ENCODE assay signal across 1 cellular context in genomic region chr1:25031966-25032667, GRCh38.
TF ChIP-seq lines count a peak whose summit lies in the region.

No MANE protein-coding gene starts in this region.

TF ChIP-seq in GM12878, 131 proteins besides CTCF, POLR2A, EP300 and RAD21 (continued from another document and continues in another):
- TF ChIP-seq ATF7 (IDR thresholded peaks at IDR 0.05; ENCODE audit: low read depth) (peak; percentile 96), BACH1 (IDR thresholded peaks at IDR 0.05; ENCODE audit: borderline replicate concordance) (no peak), BHLHE40 (IDR thresholded peaks at IDR 0.05; ENCODE audit: borderline replicate concordance in 1 of 2, low read depth in 2 of 2, low read length in 1 of 2) (peak; percentile 89 to 91), SREBF2 (IDR thresholded peaks at IDR 0.05; ENCODE audit: low read length) (no peak), IRF5 (IDR thresholded peaks at IDR 0.05; ENCODE audit: borderline replicate concordance) (no peak), CREM (IDR thresholded peaks at IDR 0.05; ENCODE audit: low read depth) (peak; percentile 43), SIX5 (IDR thresholded peaks at IDR 0.05; ENCODE audit: low read depth, low read length, severe bottlenecking) (no peak), STAT1 (conservative IDR thresholded peaks at IDR 0.05) (no peak), SMARCA5 (IDR thresholded peaks at IDR 0.05) (peak; percentile 40), USF1 (IDR thresholded peaks at IDR 0.05; ENCODE audit: borderline replicate concordance, extremely low read length, insufficient read depth, low read depth, low read length) (no peak), MXI1 (IDR thresholded peaks at IDR 0.05; ENCODE audit: low read depth, low read length) (peak; percentile 20; the same call in 1 of the 2 replicates), POU2F2 (IDR thresholded peaks at IDR 0.05; ENCODE audit: borderline replicate concordance, low read depth, low read length) (peak; percentile 91; the same call in 1 of the 3 replicates), FOXK2 (IDR thresholded peaks at IDR 0.05) (no peak), E2F4 (IDR thresholded peaks at IDR 0.05; ENCODE audit: low read depth, low read length) (no peak), SMAD5 (IDR thresholded peaks at IDR 0.05; ENCODE audit: low read depth) (no peak; the same call in 1 of the 2 replicates), CHD4 (IDR thresholded peaks at IDR 0.05) (no peak), TARDBP (IDR thresholded peaks at IDR 0.05; ENCODE audit: borderline replicate concordance) (0 out of 2 replicates have a peak, but pooled peaks have one; percentile 44), HCFC1 (IDR thresholded peaks at IDR 0.05; ENCODE audit: low read length) (no peak), USF2 (IDR thresholded peaks at IDR 0.05; ENCODE audit: borderline replicate concordance, low read depth, low read length) (no peak; the same call in 1 of the 2 replicates), KLF5 (IDR thresholded peaks at IDR 0.05; ENCODE audit: partially characterized antibody) (peak; percentile 22), SIN3A (IDR thresholded peaks at IDR 0.05; ENCODE audit: low read depth, low read length) (no peak), EGR1 (IDR thresholded peaks at IDR 0.05; ENCODE audit: borderline replicate concordance in 1 of 2, low read depth in 2 of 2, low read length in 2 of 2) (0 out of 3 replicates have a peak, but pooled peaks of 1 of the 2 experiments have one; percentile 8), MYC (IDR thresholded peaks at IDR 0.05; ENCODE audit: insufficient read depth, insufficient read length, insufficient replicate concordance, low read length, severe bottlenecking) (no peak), NFYA (IDR thresholded peaks at IDR 0.05; ENCODE audit: borderline replicate concordance, low read depth, low read length) (no peak), IKZF2 (IDR thresholded peaks at IDR 0.05) (peak; percentile 90 to 91), BCL11A (IDR thresholded peaks at IDR 0.05; ENCODE audit: low read depth, low read length) (no peak), ZNF217 (IDR thresholded peaks at IDR 0.05) (no peak), BMI1 (IDR thresholded peaks at IDR 0.05; ENCODE audit: borderline replicate concordance) (no peak), SPI1 (IDR thresholded peaks at IDR 0.05; ENCODE audit: borderline replicate concordance, insufficient read depth, low read depth, low read length) (peak; percentile 5; the same call in 1 of the 2 replicates), YBX1 (IDR thresholded peaks at IDR 0.05) (no peak), LARP7 (IDR thresholded peaks at IDR 0.05) (no peak; the same call in 1 of the 2 replicates), KAT2A (conservative IDR thresholded peaks at IDR 0.05; ENCODE audit: control insufficient read depth, low read depth, low read length) (no peak), EZH2 (IDR thresholded peaks at IDR 0.05; ENCODE audit: borderline replicate concordance, control insufficient read depth, low read depth, low read length) (no peak), CHD1 (IDR thresholded peaks at IDR 0.05; ENCODE audit: low read depth, low read length) (no peak), ZNF592 (IDR thresholded peaks at IDR 0.05) (no peak), SUZ12 (IDR thresholded peaks at IDR 0.05; ENCODE audit: unreplicated experiment) (no peak), MYB (IDR thresholded peaks at IDR 0.05; ENCODE audit: borderline replicate concordance, low read depth, low read length) (no peak), HDAC6 (IDR thresholded peaks at IDR 0.05; ENCODE audit: unreplicated experiment) (no peak), SMC3 (IDR thresholded peaks at IDR 0.05; ENCODE audit: borderline replicate concordance, low read length) (peak; percentile 24; the same call in 1 of the 2 replicates)
- TF ChIP-seq, protein P1, sequence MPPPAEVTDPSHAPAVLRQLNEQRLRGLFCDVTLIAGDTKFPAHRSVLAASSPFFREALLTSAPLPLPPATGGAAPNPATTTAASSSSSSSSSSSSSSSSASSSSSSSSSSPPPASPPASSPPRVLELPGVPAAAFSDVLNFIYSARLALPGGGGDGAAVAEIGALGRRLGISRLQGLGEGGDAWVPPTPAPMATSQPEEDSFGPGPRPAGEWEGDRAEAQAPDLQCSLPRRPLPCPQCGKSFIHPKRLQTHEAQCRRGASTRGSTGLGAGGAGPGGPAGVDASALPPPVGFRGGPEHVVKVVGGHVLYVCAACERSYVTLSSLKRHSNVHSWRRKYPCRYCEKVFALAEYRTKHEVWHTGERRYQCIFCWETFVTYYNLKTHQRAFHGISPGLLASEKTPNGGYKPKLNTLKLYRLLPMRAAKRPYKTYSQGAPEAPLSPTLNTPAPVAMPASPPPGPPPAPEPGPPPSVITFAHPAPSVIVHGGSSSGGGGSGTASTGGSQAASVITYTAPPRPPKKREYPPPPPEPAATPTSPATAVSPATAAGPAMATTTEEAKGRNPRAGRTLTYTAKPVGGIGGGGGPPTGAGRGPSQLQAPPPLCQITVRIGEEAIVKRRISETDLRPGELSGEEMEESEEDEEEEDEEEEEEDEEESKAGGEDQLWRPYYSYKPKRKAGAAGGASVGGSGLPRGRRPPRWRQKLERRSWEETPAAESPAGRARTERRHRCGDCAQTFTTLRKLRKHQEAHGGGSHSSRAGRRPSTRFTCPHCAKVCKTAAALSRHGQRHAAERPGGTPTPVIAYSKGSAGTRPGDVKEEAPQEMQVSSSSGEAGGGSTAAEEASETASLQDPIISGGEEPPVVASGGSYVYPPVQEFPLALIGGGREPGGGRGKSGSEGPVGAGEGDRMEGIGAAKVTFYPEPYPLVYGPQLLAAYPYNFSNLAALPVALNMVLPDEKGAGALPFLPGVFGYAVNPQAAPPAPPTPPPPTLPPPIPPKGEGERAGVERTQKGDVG (CRISPR knock-in tag; IDR thresholded peaks at IDR 0.05), result no peak
- TF ChIP-seq, protein P2, sequence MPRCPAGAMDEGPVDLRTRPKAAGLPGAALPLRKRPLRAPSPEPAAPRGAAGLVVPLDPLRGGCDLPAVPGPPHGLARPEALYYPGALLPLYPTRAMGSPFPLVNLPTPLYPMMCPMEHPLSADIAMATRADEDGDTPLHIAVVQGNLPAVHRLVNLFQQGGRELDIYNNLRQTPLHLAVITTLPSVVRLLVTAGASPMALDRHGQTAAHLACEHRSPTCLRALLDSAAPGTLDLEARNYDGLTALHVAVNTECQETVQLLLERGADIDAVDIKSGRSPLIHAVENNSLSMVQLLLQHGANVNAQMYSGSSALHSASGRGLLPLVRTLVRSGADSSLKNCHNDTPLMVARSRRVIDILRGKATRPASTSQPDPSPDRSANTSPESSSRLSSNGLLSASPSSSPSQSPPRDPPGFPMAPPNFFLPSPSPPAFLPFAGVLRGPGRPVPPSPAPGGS (IDR thresholded peaks at IDR 0.05; ENCODE audit: borderline replicate concordance, insufficient read depth, low read depth, low read length, poor library complexity, severe bottlenecking), result no peak
- TF ChIP-seq, protein P3, sequence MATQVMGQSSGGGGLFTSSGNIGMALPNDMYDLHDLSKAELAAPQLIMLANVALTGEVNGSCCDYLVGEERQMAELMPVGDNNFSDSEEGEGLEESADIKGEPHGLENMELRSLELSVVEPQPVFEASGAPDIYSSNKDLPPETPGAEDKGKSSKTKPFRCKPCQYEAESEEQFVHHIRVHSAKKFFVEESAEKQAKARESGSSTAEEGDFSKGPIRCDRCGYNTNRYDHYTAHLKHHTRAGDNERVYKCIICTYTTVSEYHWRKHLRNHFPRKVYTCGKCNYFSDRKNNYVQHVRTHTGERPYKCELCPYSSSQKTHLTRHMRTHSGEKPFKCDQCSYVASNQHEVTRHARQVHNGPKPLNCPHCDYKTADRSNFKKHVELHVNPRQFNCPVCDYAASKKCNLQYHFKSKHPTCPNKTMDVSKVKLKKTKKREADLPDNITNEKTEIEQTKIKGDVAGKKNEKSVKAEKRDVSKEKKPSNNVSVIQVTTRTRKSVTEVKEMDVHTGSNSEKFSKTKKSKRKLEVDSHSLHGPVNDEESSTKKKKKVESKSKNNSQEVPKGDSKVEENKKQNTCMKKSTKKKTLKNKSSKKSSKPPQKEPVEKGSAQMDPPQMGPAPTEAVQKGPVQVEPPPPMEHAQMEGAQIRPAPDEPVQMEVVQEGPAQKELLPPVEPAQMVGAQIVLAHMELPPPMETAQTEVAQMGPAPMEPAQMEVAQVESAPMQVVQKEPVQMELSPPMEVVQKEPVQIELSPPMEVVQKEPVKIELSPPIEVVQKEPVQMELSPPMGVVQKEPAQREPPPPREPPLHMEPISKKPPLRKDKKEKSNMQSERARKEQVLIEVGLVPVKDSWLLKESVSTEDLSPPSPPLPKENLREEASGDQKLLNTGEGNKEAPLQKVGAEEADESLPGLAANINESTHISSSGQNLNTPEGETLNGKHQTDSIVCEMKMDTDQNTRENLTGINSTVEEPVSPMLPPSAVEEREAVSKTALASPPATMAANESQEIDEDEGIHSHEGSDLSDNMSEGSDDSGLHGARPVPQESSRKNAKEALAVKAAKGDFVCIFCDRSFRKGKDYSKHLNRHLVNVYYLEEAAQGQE (IDR thresholded peaks at IDR 0.05; ENCODE audit: low read depth, low read length), result no peak
- TF ChIP-seq, protein P4, sequence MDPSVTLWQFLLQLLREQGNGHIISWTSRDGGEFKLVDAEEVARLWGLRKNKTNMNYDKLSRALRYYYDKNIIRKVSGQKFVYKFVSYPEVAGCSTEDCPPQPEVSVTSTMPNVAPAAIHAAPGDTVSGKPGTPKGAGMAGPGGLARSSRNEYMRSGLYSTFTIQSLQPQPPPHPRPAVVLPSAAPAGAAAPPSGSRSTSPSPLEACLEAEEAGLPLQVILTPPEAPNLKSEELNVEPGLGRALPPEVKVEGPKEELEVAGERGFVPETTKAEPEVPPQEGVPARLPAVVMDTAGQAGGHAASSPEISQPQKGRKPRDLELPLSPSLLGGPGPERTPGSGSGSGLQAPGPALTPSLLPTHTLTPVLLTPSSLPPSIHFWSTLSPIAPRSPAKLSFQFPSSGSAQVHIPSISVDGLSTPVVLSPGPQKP (IDR thresholded peaks at IDR 0.05; ENCODE audit: low read depth, low read length), result no peak
